25 cellular contexts compared by ENCODE assay signal in the genomic region with DNA sequence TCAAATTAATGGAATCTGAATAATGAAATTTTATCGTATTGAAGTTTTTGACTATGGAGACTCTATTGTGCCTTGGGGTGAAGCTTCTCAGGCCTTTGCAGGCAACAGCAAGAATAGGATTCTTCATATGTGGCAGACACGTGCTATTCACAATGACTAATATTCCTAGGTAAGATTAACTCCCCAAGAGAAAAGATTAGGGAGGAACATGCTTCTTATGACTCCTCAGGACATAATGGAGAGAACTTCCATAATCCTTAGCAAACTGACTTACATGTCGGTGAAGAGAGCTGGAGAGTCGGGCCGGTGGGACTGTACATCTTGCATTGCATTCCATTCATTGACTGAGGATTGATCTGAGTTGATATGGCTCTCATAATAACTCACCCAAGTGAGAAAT. TPM values are rescaled to one million over a fixed set of nuclear protein-coding genes. Genes with fewer than 3 reads are reported as not detected.
A peak's percentile ranks its signal among the peaks of the same experiment; 100 is the strongest.
DNase-seq lines count a peak whose midpoint lies in the region; ATAC-seq and TF ChIP-seq lines count a peak whose summit lies in the region.
"Had no signal": no experiment of that assay in that cellular context is flagged by ENCODE, and none has a peak within 500 bp of the region (broad histone marks: within the 10 kb centered on the region; RNA-seq: fewer than 3 reads in every experiment).

No MANE protein-coding gene starts in this region.

- TF ChIP-seq CTCF in A673 (conservative IDR thresholded peaks at IDR 0.05; ENCODE audit: low read depth, low read length) (no peak), psoas muscle (IDR thresholded peaks at IDR 0.05) (no peak)

- no peak overlapping the region for H3K4me3 Mint-ChIP-seq in activated T-cell treated with anti-CD3 and anti-CD28 coated beads, Interleukin-2, amount 50 U/mL, for 24 hours
- H3K4me3 Mint-ChIP-seq: CD4-positive, CD25-positive, alpha-beta regulatory T cell had no signal

- intact Hi-C loops in A673 (cut with micrococcal nuclease; ENCODE audit: unreplicated experiment) (no loop called here), psoas muscle (cut with DNase I) (no loop called here)

- CTCF ChIA-PET in A673 (lab: Charles Lee), result no interaction called here

- no peaks in the 10 kb centered on the region for H3K4me1 ChIP-seq in A673 (ENCODE audit: insufficient read depth, low read length, poor library complexity, severe bottlenecking)
- H3K4me1 ChIP-seq in psoas muscle, result peaks cover 38% of the 10 kb centered on the region
- no peaks in the 10 kb centered on the region for H3K4me1 ChIP-seq in SJCRH30

- ATAC-seq in esophagus mucosa, result peak; percentile 69
- no peak for ATAC-seq in psoas muscle
- ATAC-seq: Panc1, SK-N-SH treated with all-trans-retinoic acid at 6 μM for 48 hours had no signal

- peaks cover 89% of the 10 kb centered on the region for H3K36me3 Mint-ChIP-seq in activated T-cell treated with anti-CD3 and anti-CD28 coated beads, Interleukin-2, amount 50 U/mL, for 24 hours (ENCODE audit: low read depth)

- POLR2A ChIA-PET in A673 (lab: Charles Lee; ENCODE audit: low non-redundant PET), result no interaction called here

- no peaks in the 10 kb centered on the region for H3K9me3 ChIP-seq in A673 (ENCODE audit: low read depth, low read length, poor library complexity, severe bottlenecking)
- H3K9me3 ChIP-seq in psoas muscle, result no peaks in the 10 kb centered on the region
- H3K9me3 ChIP-seq in SJCRH30 (replicated peaks), result no peaks in the 10 kb centered on the region

- H3K9me3 Mint-ChIP-seq in activated T-cell treated with anti-CD3 and anti-CD28 coated beads, Interleukin-2, amount 50 U/mL, for 24 hours, result no peaks in the 10 kb centered on the region
- H3K9me3 Mint-ChIP-seq: CD4-positive, CD25-positive, alpha-beta regulatory T cell had no signal

- 84 to 88% (median 87%) methylated on average over 5 of the region's 5 CpGs for WGBS in psoas muscle, 3 donors

- no peaks in the 10 kb centered on the region for H3K27me3 Mint-ChIP-seq in activated T-cell treated with anti-CD3 and anti-CD28 coated beads, Interleukin-2, amount 50 U/mL, for 24 hours
- H3K27me3 Mint-ChIP-seq: CD4-positive, CD25-positive, alpha-beta regulatory T cell had no signal

- H3K27me3 ChIP-seq in A673 (replicated peaks; ENCODE audit: insufficient read depth, low read depth, low read length, poor library complexity), result no peaks in the 10 kb centered on the region
- H3K27me3 ChIP-seq in psoas muscle (ENCODE audit: insufficient read depth in 3 of 3, low read length in 2 of 3), result no peaks in the 10 kb centered on the region
- no peaks in the 10 kb centered on the region for H3K27me3 ChIP-seq in SJCRH30

- H3K4me3 ChIP-seq in A673 (ENCODE audit: low read depth, low read length, poor library complexity, severe bottlenecking) (no peak overlapping the region), psoas muscle (no peak overlapping the region), SJCRH30 (no peak overlapping the region)

- peaks cover 39% of the 10 kb centered on the region for H3K4me1 Mint-ChIP-seq in activated T-cell treated with anti-CD3 and anti-CD28 coated beads, Interleukin-2, amount 50 U/mL, for 24 hours (ENCODE audit: low read depth)

- H3K27ac ChIP-seq in A673 (ENCODE audit: low read depth, low read length, poor library complexity, severe bottlenecking) (peak overlapping the region; percentile 54), psoas muscle (peak overlapping the region; percentile 88), SJCRH30 (no peak overlapping the region)
- H3K27ac ChIP-seq: HL-60 had no signal

- no TSS peak for BruUV-seq in A673 (replicated peaks; lab: Mats Ljungman, UMichigan)

- H3K36me3 ChIP-seq in A673 (ENCODE audit: insufficient read depth, low read length, poor library complexity, severe bottlenecking) (peaks cover 75% of the 10 kb centered on the region), psoas muscle (ENCODE audit: insufficient read depth in 1 of 2, low read depth in 1 of 2) (peaks cover 4 to 84% of the 10 kb centered on the region in 2 donors), SJCRH30 (peaks cover 28% of the 10 kb centered on the region)

- no peak for DNase-seq in activated T-cell treated with anti-CD3 and anti-CD28 coated beads, Interleukin-2, amount 50 U/mL, for 24 hours
- DNase-seq in activated T-cell treated with anti-CD3 and anti-CD28 coated beads, Interleukin-2, amount 50 U/mL, for 48 hours, result no peak
- DNase-seq in A673 (ENCODE audit: low spot score) (no peak), psoas muscle (no peak), HT-29 (ENCODE audit: low spot score) (no peak), SJCRH30 (no peak), NCI-H2196 treated with DMSO at 0.1 percent for 48 hours (lab: John Stamatoyannopoulos, UW; ENCODE audit: unreplicated experiment) (no peak)
- DNase-seq: 8988T; CD4-positive, CD25-positive, alpha-beta regulatory T cell; COR-L47; DMS79; GOT3; HCEC 1CT; KG1; NCI-H1092 treated with DMSO at 0.1 percent for 48 hours; NCI-H1436 treated with DMSO at 0.1 percent for 48 hours; NCI-H1930; NCI-H2227 treated with DMSO at 0.1 percent for 48 hours; NCI-H510A; NK-92 treated with Interleukin-12 subunit alpha and Interleukin-12 subunit beta, amount 100 ng/mL, for 24 hours; SIG-M5 had no signal

- peak overlapping the region; percentile 14 for H3K27ac Mint-ChIP-seq in activated T-cell treated with anti-CD3 and anti-CD28 coated beads, Interleukin-2, amount 50 U/mL, for 24 hours

RNA-seq across cellular contexts. Expression of a gene that starts 48.9 kb away (rescaled TPM):
- total RNA-seq in A673 (2021), result 19.7 and 28.9 TPM in 2 replicates
- 1.4 TPM for total RNA-seq in esophagus mucosa
- total RNA-seq in psoas muscle, result 100 to 1,000 TPM; 478 to 710 (median 557) TPM
- polyA plus RNA-seq in psoas muscle, result 100 to 1,000 TPM; 182 to 495 (median 236) TPM
- total RNA-seq in HT-29 (2014; rRNA removed; shearing (Covaris generic)), result 0.25 and 0.26 TPM in 2 replicates
- 11.7 and 14.7 TPM in 2 replicates for total RNA-seq in SJCRH30 (2014; rRNA removed; shearing (Covaris generic))

Comparison
In these comparisons a context has a peak if more than half of its experiments do, and no peak if none do; other contexts are left out.
1. RNA of a gene that starts 48.9 kb away (total RNA-seq): 478 to 710 TPM in psoas muscle; 19.7 to 28.9 TPM in A673, 11.7 to 14.7 TPM in SJCRH30, 1.4 TPM in esophagus mucosa (single experiment) and 0.25 to 0.26 TPM in HT-29; every median in the first group is over 10 times any median in the second.